ENCODE assay signal across 23 cellular contexts in the genomic region with DNA sequence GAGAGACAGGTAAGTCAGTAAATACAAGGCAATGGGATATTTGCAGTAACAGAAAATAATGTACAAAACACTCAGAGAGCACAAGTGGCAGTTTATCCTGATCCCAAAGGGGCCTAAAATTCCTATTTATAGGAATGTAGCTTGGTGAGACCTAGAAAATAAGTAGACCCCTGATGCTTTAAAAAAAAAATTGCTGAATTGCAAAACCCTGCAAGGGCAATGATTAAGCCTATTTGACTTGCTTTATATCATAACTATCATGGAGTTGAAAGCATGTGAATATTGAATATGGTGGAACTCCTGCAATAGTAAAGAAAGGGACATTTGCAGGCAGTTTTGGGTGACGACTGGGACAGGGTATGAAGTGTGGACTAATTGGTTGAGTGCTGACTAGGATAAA.
DNase-seq lines count a peak whose midpoint lies in the region; ATAC-seq and TF ChIP-seq lines count a peak whose summit lies in the region.
"Had no signal": no experiment of that assay in that cellular context is flagged by ENCODE, and none has a peak within 500 bp of the region (broad histone marks: within the 10 kb centered on the region; RNA-seq: fewer than 3 reads in every experiment).

No MANE protein-coding gene starts in this region.

- H2BK120ac ChIP-seq in IMR-90 (ENCODE audit: low read depth, low read length) = no peak overlapping the region

- H3K4me2 ChIP-seq in IMR-90 (ENCODE audit: low read depth, low read length) = no peak overlapping the region
- H3K4me2 ChIP-seq: KMS-11 had no signal

- no peak overlapping the region for H2BK15ac ChIP-seq in IMR-90 (ENCODE audit: low read depth, low read length)

- H3K27me3 ChIP-seq in heart left ventricle = no peaks in the 10 kb centered on the region
- H3K27me3 ChIP-seq in IMR-90 (ENCODE audit: control insufficient read depth, insufficient read depth, low read length) = peaks cover 9% of the 10 kb centered on the region
- H3K27me3 ChIP-seq in sigmoid colon = no peaks in the 10 kb centered on the region

- H3K9ac ChIP-seq in IMR-90 (ENCODE audit: low read depth, low read length) = no peak overlapping the region
- H3K9ac ChIP-seq: KMS-11 had no signal

- CTCF ChIA-PET in IMR-90 (lab: Yijun Ruan, JAX) = no interaction called here

- peak overlapping the region; percentile 21 for H3K27ac Mint-ChIP-seq in glutamatergic neuron (ENCODE audit: unreplicated experiment)
- no peak overlapping the region for H3K27ac Mint-ChIP-seq in effector memory CD8-positive, alpha-beta T cell
- H3K27ac Mint-ChIP-seq: CD8-positive, alpha-beta T cell had no signal

- no peak overlapping the region for H3K4me3 Mint-ChIP-seq in glutamatergic neuron (ENCODE audit: unreplicated experiment)
- no peak overlapping the region for H3K4me3 Mint-ChIP-seq in effector memory CD8-positive, alpha-beta T cell
- H3K4me3 Mint-ChIP-seq: CD8-positive, alpha-beta T cell had no signal

- no peaks in the 10 kb centered on the region for H3K9me3 ChIP-seq in heart left ventricle
- H3K9me3 ChIP-seq in IMR-90 (ENCODE audit: control insufficient read depth, insufficient read depth, low read length) = no peaks in the 10 kb centered on the region
- peaks cover 0 to 3% (median 0%) of the 10 kb centered on the region in 4 donors for H3K9me3 ChIP-seq in sigmoid colon

- peaks cover 13% of the 10 kb centered on the region for H3K4me1 Mint-ChIP-seq in glutamatergic neuron (ENCODE audit: low read depth, unreplicated experiment)
- H3K4me1 Mint-ChIP-seq in effector memory CD8-positive, alpha-beta T cell (ENCODE audit: low read depth in 2 of 2) = no peaks in the 10 kb centered on the region

- H3K4me3 ChIP-seq in heart left ventricle = no peak overlapping the region
- H3K4me3 ChIP-seq in IMR-90 (ENCODE audit: insufficient read depth, low read depth, low read length) = no peak overlapping the region
- H3K4me3 ChIP-seq in sigmoid colon = no peak overlapping the region

- H2BK20ac ChIP-seq in IMR-90 (ENCODE audit: low read depth, low read length) = no peak overlapping the region

- no peak overlapping the region for H4K91ac ChIP-seq in IMR-90 (ENCODE audit: insufficient read depth, low read depth, low read length)

- POLR2A ChIA-PET in IMR-90 (lab: Charles Lee; ENCODE audit: unreplicated experiment) = no interaction called here

- H4K8ac ChIP-seq in IMR-90 (ENCODE audit: low read depth in 2 of 2, low read length in 2 of 2) = no peak overlapping the region

- TF ChIP-seq POLR2A in heart left ventricle (IDR thresholded peaks at IDR 0.05) = no peak
- no peak for TF ChIP-seq POLR2A in IMR-90 (IDR thresholded peaks at IDR 0.05; ENCODE audit: low read depth, low read length)
- TF ChIP-seq POLR2A in sigmoid colon (IDR thresholded peaks at IDR 0.05) = no peak

- no peak overlapping the region for H3K14ac ChIP-seq in IMR-90 (replicated peaks; ENCODE audit: low read depth, low read length)

- peaks cover 13% of the 10 kb centered on the region for H3K36me3 Mint-ChIP-seq in glutamatergic neuron (ENCODE audit: unreplicated experiment)
- H3K36me3 Mint-ChIP-seq in effector memory CD8-positive, alpha-beta T cell (ENCODE audit: insufficient read depth) = no peaks in the 10 kb centered on the region
- H3K36me3 Mint-ChIP-seq: CD8-positive, alpha-beta T cell had no signal

- no peak for TF ChIP-seq EP300 in sigmoid colon (IDR thresholded peaks at IDR 0.05)

- H3K27ac ChIP-seq in heart left ventricle (peak overlapping the region in 10 of 12 donors; percentile 34 to 77 (median 64)), IMR-90 (ENCODE audit: insufficient read depth, low read length) (no peak overlapping the region), sigmoid colon (peak overlapping the region in 3 of 4 donors; percentile 69 to 74 (median 70))
- H3K27ac ChIP-seq: HL-60, KMS-11, RWPE1 had no signal

- H3K27me3 Mint-ChIP-seq in glutamatergic neuron (ENCODE audit: unreplicated experiment) = peaks cover 5% of the 10 kb centered on the region
- peaks cover 10 to 16% of the 10 kb centered on the region in 2 donors for H3K27me3 Mint-ChIP-seq in effector memory CD8-positive, alpha-beta T cell

- no peak overlapping the region for H3K23ac ChIP-seq in IMR-90 (ENCODE audit: low read depth, low read length)

- dilution Hi-C loops in IMR-90 (cut with HindIII; ENCODE audit: low sequenced_read_pairs, unreplicated experiment) = no loop called here

- H3K36me3 ChIP-seq in heart left ventricle = no peaks in the 10 kb centered on the region
- H3K36me3 ChIP-seq in IMR-90 (ENCODE audit: control insufficient read depth, insufficient read depth, low read length) = no peaks in the 10 kb centered on the region
- H3K36me3 ChIP-seq in sigmoid colon = no peaks in the 10 kb centered on the region

- H3K9me3 Mint-ChIP-seq in glutamatergic neuron (ENCODE audit: unreplicated experiment) = peaks cover 9% of the 10 kb centered on the region
- peaks cover 0 to 1% of the 10 kb centered on the region in 2 donors for H3K9me3 Mint-ChIP-seq in effector memory CD8-positive, alpha-beta T cell

- H4K5ac ChIP-seq in IMR-90 (ENCODE audit: low read depth, low read length) = no peak overlapping the region

- H3K4ac ChIP-seq in IMR-90 (ENCODE audit: low read depth, low read length) = no peak overlapping the region

- peaks cover 4% of the 10 kb centered on the region; the same call in 1 of the 2 replicates for H3K9me1 ChIP-seq in IMR-90 (ENCODE audit: insufficient read depth, low read length)

- ATAC-seq in heart left ventricle (no peak), Right ventricle myocardium inferior (no peak), IMR-90 (ENCODE audit: low read depth) (no peak)
- no peak for ATAC-seq in effector memory CD8-positive, alpha-beta T cell (replicated peaks)
- ATAC-seq: CD8-positive, alpha-beta T cell had no signal

- H2AFZ ChIP-seq in IMR-90 (replicated peaks; ENCODE audit: low read length, poor library complexity) = no peak overlapping the region

- H2AK9ac ChIP-seq in IMR-90 (replicated peaks; ENCODE audit: low read depth, low read length, poor library complexity) = no peak overlapping the region

- no peak overlapping the region for H2AK5ac ChIP-seq in IMR-90 (ENCODE audit: low read depth, low read length)

- no peak overlapping the region for H3K56ac ChIP-seq in IMR-90 (ENCODE audit: extremely low read depth, insufficient read depth, low read length)

- in situ Hi-C loops in IMR-90 (cut with MboI; ENCODE audit: low sequenced_read_pairs) = no loop called here

- H3K79me1 ChIP-seq in IMR-90 (ENCODE audit: low read depth in 1 of 2, low read length in 2 of 2) = no peaks in the 10 kb centered on the region

- TF ChIP-seq CTCF in heart left ventricle (IDR thresholded peaks at IDR 0.05) = no peak
- TF ChIP-seq CTCF in IMR-90 (conservative IDR thresholded peaks at IDR 0.05; ENCODE audit: low read depth, low read length) = no peak
- no peak for TF ChIP-seq CTCF in glutamatergic neuron (IDR thresholded peaks at IDR 0.05; ENCODE audit: partially characterized antibody, unreplicated experiment)
- no peak for TF ChIP-seq CTCF in sigmoid colon (IDR thresholded peaks at IDR 0.05)

- no peaks in the 10 kb centered on the region; the same call in 1 of the 2 replicates for H4K20me1 ChIP-seq in IMR-90 (ENCODE audit: insufficient read depth, low read length)

- H3K4me1 ChIP-seq in heart left ventricle (peaks cover 0 to 29% (median 7%) of the 10 kb centered on the region in 12 donors), IMR-90 (ENCODE audit: control insufficient read depth, insufficient read depth, low read length) (peaks cover 8% of the 10 kb centered on the region), sigmoid colon (peaks cover 0 to 44% (median 26%) of the 10 kb centered on the region in 4 donors)

- BruUV-seq in IMR-90 (replicated peaks; lab: Mats Ljungman, UMichigan) = no TSS peak

- 91 to 100% (median 93%) methylated on average over 1 of the region's 1 CpG for WGBS in heart left ventricle, 4 donors
- WGBS in IMR-90 (ENCODE audit: extremely low coverage in 2 of 2, insufficient read length in 1 of 2), 2 experiments = no CpG with 5 or more reads among the region's 1 CpG
- WGBS in sigmoid colon, 2 donors = 91 to 96% methylated on average over 1 of the region's 1 CpG

- no peak overlapping the region for H2BK5ac ChIP-seq in IMR-90 (ENCODE audit: low read depth, low read length, poor library complexity, severe bottlenecking)

- intact Hi-C loops in heart left ventricle (cut with DNase I) (no loop called here), Right ventricle myocardium inferior (cut with DNase I) (no loop called here), IMR-90 (cut with micrococcal nuclease) (no loop called here), sigmoid colon (cut with DNase I) (loop anchor here (5.0 kb wide), 1 partner anchor 102 kb away; the partner anchor contains the start of gene C1orf21)

- DNase-seq in heart left ventricle (no peak), Right ventricle myocardium inferior (ENCODE audit: missing footprints) (no peak), IMR-90 (no peak), glutamatergic neuron (no peak), sigmoid colon (no peak), midbrain (lab: John Stamatoyannopoulos, UW) (no peak), NCI-H2081 (lab: John Stamatoyannopoulos, UW) (no peak)
- DNase-seq in effector memory CD8-positive, alpha-beta T cell = no peak
- DNase-seq: 8988T; AML-193; Calu3; CD8-positive, alpha-beta T cell; DMS153; H7; NCI-H1105; NCI-H146; NCI-H2029; NCI-H226; NCI-H510A treated with DMSO at 0.1 percent for 48 hours; NCI-H748 treated with DMSO at 0.1 percent for 48 hours had no signal

- no peak for TF ChIP-seq RAD21 in IMR-90 (IDR thresholded peaks at IDR 0.05; ENCODE audit: low read length)

- no peak overlapping the region for H3K18ac ChIP-seq in IMR-90 (ENCODE audit: low read depth, low read length)

TF ChIP-seq in IMR-90, 13 proteins besides CTCF, POLR2A, EP300 and RAD21:
- no peak for TF ChIP-seq MXI1 (IDR thresholded peaks at IDR 0.05; ENCODE audit: borderline replicate concordance, low read depth, low read length)
- no peak for TF ChIP-seq BHLHE40 (IDR thresholded peaks at IDR 0.05; ENCODE audit: low read depth, low read length)
- peak; percentile 57 for TF ChIP-seq MAFK (IDR thresholded peaks at IDR 0.05; ENCODE audit: low read depth, low read length)
